Comparison of ENCODE assay signal across 25 cellular contexts in genomic region chr2:217914878-217915277, GRCh38.
DNase-seq lines count a peak whose midpoint lies in the region; ATAC-seq, FAIRE-seq and TF ChIP-seq lines count a peak whose summit lies in the region.
"Had no signal": no experiment of that assay in that cellular context is flagged by ENCODE, and none has a peak within 500 bp of the region (broad histone marks: within the 10 kb centered on the region; RNA-seq: fewer than 3 reads in every experiment).

No MANE protein-coding gene starts in this region.

- H3K27me3 ChIP-seq in H1 (replicated peaks in 1 of 4; ENCODE audit: control insufficient read depth in 3 of 4, extremely low read depth in 1 of 4, insufficient read depth in 3 of 4, low read length in 3 of 4), result peaks cover 0 to 4% (median 2%) of the 10 kb centered on the region in 4 experiments; a peak in 4 of 7 replicates
- H3K27me3 ChIP-seq in gastrocnemius medialis, result no peaks in the 10 kb centered on the region
- H3K27me3 ChIP-seq in uterus, result no peaks in the 10 kb centered on the region
- H3K27me3 ChIP-seq: body of pancreas had no signal

- no peaks in the 10 kb centered on the region for H4K20me1 ChIP-seq in H1 (replicated peaks in 1 of 2; ENCODE audit: control insufficient read depth in 1 of 2, insufficient read depth in 2 of 2, low read length in 2 of 2)

- POLR2A ChIA-PET in H1 (lab: Charles Lee; ENCODE audit: partially characterized antibody), result interaction anchor here (0.7 kb wide), 1 partner anchor 18 kb away, joined by 3 read pairs; no protein-coding TSS in a partner anchor

- WGBS in H1 (ENCODE audit: extremely low coverage in 1 of 2, insufficient coverage in 1 of 2, insufficient read length in 1 of 2, insufficient replicate concordance in 2 of 2, low coverage in 1 of 2, low lambda C conversion rate in 2 of 2, missing lambda C conversion rate in 1 of 2), 2 experiments, result 80% methylated on average over 9 of the region's 9 CpGs; no CpG with 5 or more reads in 1 of the 2 experiments

- ATAC-seq in gastrocnemius medialis, result no peak
- no peak for ATAC-seq in GM21515 (IDR thresholded peaks at IDR 0.05; ENCODE audit: unreplicated experiment)
- no peak for ATAC-seq in HG03097 (IDR thresholded peaks at IDR 0.05; ENCODE audit: low FRiP score, unreplicated experiment)
- ATAC-seq: activated T-cell treated with anti-CD3 and anti-CD28 coated beads, Interleukin-2, amount 50 U/mL, for 72 hours; body of pancreas; foreskin keratinocyte; PC-3; SK-N-SH treated with all-trans-retinoic acid at 6 μM for 48 hours; stimulated activated naive CD8-positive, alpha-beta T cell treated with anti-CD3 and anti-CD28 coated beads, Interleukin-15, amount 100 ng/mL, for 72 hours had no signal

- H3K14ac ChIP-seq in H1 (ENCODE audit: insufficient read length), result no peak overlapping the region

- H4K91ac ChIP-seq in H1 (replicated peaks; ENCODE audit: insufficient read length, low read length), result no peak overlapping the region

- no peak overlapping the region for H3K18ac ChIP-seq in H1 (ENCODE audit: extremely low read depth, low read length)

- no peak overlapping the region; the same call in 1 of the 2 replicates for H2AK5ac ChIP-seq in H1 (ENCODE audit: low read depth, low read length)

- peaks cover 6% of the 10 kb centered on the region; the same call in 1 of the 2 replicates for H3K23me2 ChIP-seq in H1 (ENCODE audit: low read depth, low read length)

- intact Hi-C loops in kidney (cut with DNase I) (no loop called here), gastrocnemius medialis (cut with DNase I; ENCODE audit: low total_unique reads) (no loop called here), uterus (cut with DNase I; ENCODE audit: low total_unique reads) (no loop called here)

- in situ Hi-C loops in gastrocnemius medialis (cut with MboI; ENCODE audit: low sequenced_read_pairs in 4 of 4), result no loop called here

- H2BK120ac ChIP-seq in H1 (replicated peaks; ENCODE audit: low read depth, low read length), result no peak overlapping the region

- H3K4me3 ChIP-seq in H1 (ENCODE audit: extremely low read depth in 1 of 4, insufficient read depth in 2 of 4, low read depth in 3 of 4, low read length in 4 of 4), result no peak overlapping the region
- no peak overlapping the region for H3K4me3 ChIP-seq in kidney (ENCODE audit: low read length in 2 of 2)
- no peak overlapping the region for H3K4me3 ChIP-seq in gastrocnemius medialis
- no peak overlapping the region for H3K4me3 ChIP-seq in uterus
- H3K4me3 ChIP-seq: body of pancreas, skin epidermis had no signal

- TF ChIP-seq EP300 in H1 (IDR thresholded peaks at IDR 0.05; ENCODE audit: borderline replicate concordance in 1 of 2, low read depth in 2 of 2, low read length in 2 of 2), result no peak

- no peak for TF ChIP-seq RAD21 in H1 (IDR thresholded peaks at IDR 0.05 in 1 of 2, conservative IDR thresholded peaks at IDR 0.05 in 1 of 2; ENCODE audit: low read depth in 2 of 2, low read length in 2 of 2)

- no peaks in the 10 kb centered on the region for H3K9me3 ChIP-seq in H1 (ENCODE audit: insufficient read depth in 2 of 2, low read depth in 1 of 2, low read length in 1 of 2)
- no peaks in the 10 kb centered on the region for H3K9me3 ChIP-seq in kidney (ENCODE audit: control insufficient read depth in 1 of 2, low read length in 2 of 2)
- no peaks in the 10 kb centered on the region for H3K9me3 ChIP-seq in gastrocnemius medialis
- no peaks in the 10 kb centered on the region for H3K9me3 ChIP-seq in uterus
- H3K9me3 ChIP-seq: body of pancreas had no signal

- H3K4me2 ChIP-seq in H1 (ENCODE audit: insufficient read depth in 1 of 2, low read depth in 2 of 2, low read length in 2 of 2), result no peak overlapping the region

- H3K23ac ChIP-seq in H1 (ENCODE audit: insufficient read length), result no peak overlapping the region

- H3K79me2 ChIP-seq in H1 (ENCODE audit: control insufficient read depth in 1 of 2, insufficient read depth in 2 of 2, low read length in 2 of 2), result no peaks in the 10 kb centered on the region

- H4K5ac ChIP-seq in H1 (ENCODE audit: insufficient read length, low read depth, low read length), result no peak overlapping the region

- no peak overlapping the region for H2BK5ac ChIP-seq in H1 (ENCODE audit: low read depth, low read length)

- FAIRE-seq in H1 (lab: Jason Lieb, UNC), result no peak
- no peak for FAIRE-seq in kidney (lab: Jason Lieb, UNC)

- H2BK20ac ChIP-seq in H1 (ENCODE audit: low read length), result no peak overlapping the region

- H3K27ac ChIP-seq in H1 (ENCODE audit: low read depth, low read length), result no peak overlapping the region
- H3K27ac ChIP-seq in kidney (ENCODE audit: low read depth in 2 of 2, low read length in 2 of 2), result peak overlapping the region; percentile 86 to 89
- H3K27ac ChIP-seq in gastrocnemius medialis, result peak overlapping the region; percentile 87 to 94 (median 92)
- H3K27ac ChIP-seq in uterus, result peak overlapping the region; percentile 92 to 97
- H3K27ac ChIP-seq: foreskin keratinocyte, HL-60 had no signal

- no peak overlapping the region for H3K4ac ChIP-seq in H1 (replicated peaks; ENCODE audit: insufficient read length, low read depth, low read length)

- DNase-seq in H1 (ENCODE audit: low read depth in 1 of 2, low spot score in 2 of 2), result no peak
- DNase-seq in kidney, result no peak
- no peak for DNase-seq in gastrocnemius medialis
- peak in 1 of 2 donors; percentile 24 for DNase-seq in uterus
- no peak for DNase-seq in SW480 (ENCODE audit: low spot score)
- DNase-seq: activated CD4-positive, CD25-positive, alpha-beta regulatory T cell; activated naive CD4-positive, alpha-beta T cell treated with anti-CD3 and anti-CD28 coated beads, Interleukin-2, amount 50 U/mL, for 16 hours; activated T-cell treated with anti-CD3 and anti-CD28 coated beads, Interleukin-2, amount 50 U/mL, for 72 hours; AML-193; body of pancreas; DMS79 treated with DMSO at 0.1 percent for 48 hours; foreskin keratinocyte; NCI-H1694; NCI-H2227 treated with DMSO at 0.1 percent for 48 hours; NCI-H82; nucleus accumbens; PC-3; stimulated activated CD4-positive, alpha-beta T cell treated with anti-CD3 and anti-CD28 coated beads, Interleukin-4, amount 100 ng/mL, for 1 hour; stimulated activated naive CD8-positive, alpha-beta T cell treated with anti-CD3 and anti-CD28 coated beads, Interleukin-15, amount 100 ng/mL, for 72 hours; T1000 had no signal

- H3K56ac ChIP-seq in H1 (replicated peaks; ENCODE audit: insufficient read length, low read depth, low read length), result no peak overlapping the region

- H2AFZ ChIP-seq in H1 (ENCODE audit: low read length), result no peak overlapping the region

- no peak overlapping the region for H3K9ac ChIP-seq in H1 (replicated peaks in 1 of 4; ENCODE audit: extremely low read depth in 1 of 4, low read depth in 3 of 4, low read length in 3 of 4)
- peak overlapping the region in 1 of 2 donors; percentile 21 for H3K9ac ChIP-seq in kidney (ENCODE audit: low read length in 2 of 2)

- TF ChIP-seq CTCF in H1 (IDR thresholded peaks at IDR 0.05; ENCODE audit: control extremely low read depth in 1 of 3, insufficient read depth in 1 of 3, low read depth in 1 of 3, low read length in 3 of 3), result no peak
- TF ChIP-seq CTCF in kidney (IDR thresholded peaks at IDR 0.05; ENCODE audit: borderline replicate concordance, extremely low read depth, insufficient read depth), result no peak
- no peak for TF ChIP-seq CTCF in gastrocnemius medialis (IDR thresholded peaks at IDR 0.05 in 4 of 5, conservative IDR thresholded peaks at IDR 0.05 in 1 of 5)
- no peak for TF ChIP-seq CTCF in uterus (IDR thresholded peaks at IDR 0.05)

- peak overlapping the region; percentile 68; the same call in 1 of the 2 replicates for H2BK12ac ChIP-seq in H1 (ENCODE audit: low read depth, low read length)

- no peak for TF ChIP-seq POLR2A in H1 (IDR thresholded peaks at IDR 0.05; ENCODE audit: control extremely low read depth in 1 of 2, low read depth in 2 of 2, low read length in 2 of 2)
- peak in 1 of 2 donors; percentile 3 for TF ChIP-seq POLR2A in gastrocnemius medialis (IDR thresholded peaks at IDR 0.05)
- no peak for TF ChIP-seq POLR2A in uterus (IDR thresholded peaks at IDR 0.05)

- H4K8ac ChIP-seq in H1 (ENCODE audit: extremely low read depth, insufficient read depth, low read length), result no peak overlapping the region

- H3K79me1 ChIP-seq in H1 (ENCODE audit: low read depth, low read length), result no peaks in the 10 kb centered on the region

- CTCF ChIA-PET in H1 (lab: Charles Lee; ENCODE audit: partially characterized antibody), result interaction anchor here (0.8 to 12.9 kb wide), 10 partner anchors 7 to 129 kb away, joined by 3 to 121 read pairs (median 13); no protein-coding TSS in a partner anchor

- no peaks in the 10 kb centered on the region for H3K36me3 ChIP-seq in H1 (ENCODE audit: control insufficient read depth in 2 of 4, insufficient read depth in 4 of 4, low read length in 3 of 4)
- H3K36me3 ChIP-seq in kidney (ENCODE audit: control insufficient read depth in 1 of 2, insufficient read depth in 2 of 2, low read length in 2 of 2), result peaks cover 16 to 37% of the 10 kb centered on the region in 2 donors
- H3K36me3 ChIP-seq in gastrocnemius medialis, result no peaks in the 10 kb centered on the region
- no peaks in the 10 kb centered on the region for H3K36me3 ChIP-seq in uterus

- H2BK15ac ChIP-seq in H1 (ENCODE audit: low read length), result no peak overlapping the region

- H3K4me1 ChIP-seq in H1 (replicated peaks in 1 of 4; ENCODE audit: control insufficient read depth in 3 of 4, insufficient read depth in 4 of 4, low read length in 3 of 4), result peaks cover 12 to 38% (median 22%) of the 10 kb centered on the region in 4 experiments
- H3K4me1 ChIP-seq in kidney (ENCODE audit: control insufficient read depth in 1 of 2, insufficient read depth in 1 of 2, low read depth in 1 of 2, low read length in 2 of 2), result peaks cover 92 to 94% of the 10 kb centered on the region in 2 donors
- H3K4me1 ChIP-seq in gastrocnemius medialis, result peaks cover 93 to 99% of the 10 kb centered on the region in 2 donors
- peaks cover 57 to 59% of the 10 kb centered on the region in 2 donors for H3K4me1 ChIP-seq in uterus
- H3K4me1 ChIP-seq: foreskin keratinocyte had no signal

TF ChIP-seq in H1, 55 proteins besides CTCF, POLR2A, EP300 and RAD21 (continues in another document):
- TF ChIP-seq MAX (IDR thresholded peaks at IDR 0.05) (no peak), KDM1A (IDR thresholded peaks at IDR 0.05; ENCODE audit: borderline replicate concordance, low read length) (no peak), NRF1 (IDR thresholded peaks at IDR 0.05; ENCODE audit: low read depth, low read length) (no peak), EZH2 (IDR thresholded peaks at IDR 0.05; ENCODE audit: low read depth, low read length, severe bottlenecking) (no peak)
